ENCODE assay signal across 25 cellular contexts in the genomic region with DNA sequence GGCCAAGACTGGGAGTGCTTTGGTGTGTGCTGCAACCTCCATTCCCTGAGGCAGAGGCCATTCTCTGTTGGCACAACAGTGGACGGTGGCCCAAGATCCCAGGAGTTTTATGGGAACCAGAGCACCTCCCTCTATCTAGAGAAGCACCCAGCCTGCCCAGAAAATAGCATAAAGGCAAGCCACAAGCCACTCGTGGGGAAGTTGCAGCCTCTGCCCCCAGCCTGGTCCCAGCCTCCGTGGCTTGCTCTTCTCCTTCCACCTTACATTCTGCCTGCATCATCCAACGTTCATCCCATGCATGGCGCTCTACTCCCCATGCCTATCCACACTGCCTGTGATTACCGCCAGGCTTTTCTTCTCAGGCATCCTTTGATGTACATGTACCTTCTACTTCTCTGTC. TPM values are rescaled to one million over a fixed set of nuclear protein-coding genes. Genes with fewer than 3 reads are reported as not detected.
DNase-seq lines count a peak whose midpoint lies in the region; ATAC-seq and TF ChIP-seq lines count a peak whose summit lies in the region.
"Had no signal": no experiment of that assay in that cellular context is flagged by ENCODE, and none has a peak within 500 bp of the region (broad histone marks: within the 10 kb centered on the region; RNA-seq: fewer than 3 reads in every experiment).

No MANE protein-coding gene starts in this region.

- H3K4me1 ChIP-seq in CD8-positive, alpha-beta T cell (ENCODE audit: insufficient read depth, low read length), result peaks cover 82% of the 10 kb centered on the region
- H3K4me1 ChIP-seq in gastroesophageal sphincter, result no peaks in the 10 kb centered on the region
- H3K4me1 ChIP-seq: A549, left ventricle myocardium inferior had no signal

- H3K9me3 ChIP-seq in CD8-positive, alpha-beta T cell (ENCODE audit: low read length), result no peaks in the 10 kb centered on the region
- no peaks in the 10 kb centered on the region for H3K9me3 ChIP-seq in gastroesophageal sphincter
- H3K9me3 ChIP-seq: A549, left ventricle myocardium inferior, ovary, tibial nerve had no signal

- no peak for DNase-seq in activated CD4-positive, alpha-beta T cell treated with anti-CD3 and anti-CD28 coated beads, Interleukin-2, amount 10 ng/mL, durations not matched to agents 7 days and 5 days
- DNase-seq in activated CD4-positive, alpha-beta T cell treated with anti-CD3 and anti-CD28 coated beads for 48 hours, result no peak
- DNase-seq in CD8-positive, alpha-beta T cell, result no peak
- no peak for DNase-seq in activated naive CD8-positive, alpha-beta T cell treated with anti-CD3 and anti-CD28 coated beads, Interleukin-2, amount 10 ng/mL, durations not matched to agents 7 days and 5 days
- no peak for DNase-seq in nephron progenitor cell
- no peak for DNase-seq in SK-N-DZ (ENCODE audit: low spot score)
- no peak for DNase-seq in NCI-H2081 (lab: John Stamatoyannopoulos, UW)
- DNase-seq: activated CD4-positive, alpha-beta T cell treated with anti-CD3 and anti-CD28 coated beads for 1 hour; AML-193; COR-L47; DMS53; glutamatergic neuron; IMR-90; left ventricle myocardium inferior; NCI-H1105 treated with DMSO at 0.1 percent for 48 hours; NCI-H1930; ovary; retina; SIG-M5; stimulated activated CD8-positive, alpha-beta memory T cell treated with anti-CD3 and anti-CD28 coated beads, Interleukin-4, amount 100 ng/mL, for 48 hours had no signal

- no peaks in the 10 kb centered on the region for H3K27me3 ChIP-seq in CD8-positive, alpha-beta T cell (ENCODE audit: insufficient read depth, low read length)
- no peaks in the 10 kb centered on the region for H3K27me3 ChIP-seq in gastroesophageal sphincter
- H3K27me3 ChIP-seq: ovary, tibial nerve had no signal

- TF ChIP-seq CTCF in CD8-positive, alpha-beta T cell (IDR thresholded peaks at IDR 0.05), result no peak
- TF ChIP-seq CTCF in nephron progenitor cell (IDR thresholded peaks at IDR 0.05) (no peak), gastroesophageal sphincter (IDR thresholded peaks at IDR 0.05) (no peak)

- no peak for TF ChIP-seq EP300 in gastroesophageal sphincter (IDR thresholded peaks at IDR 0.05)

- peaks cover 84% of the 10 kb centered on the region for H3K4me1 Mint-ChIP-seq in activated CD4-positive, alpha-beta T cell treated with anti-CD3 and anti-CD28 coated beads, Interleukin-2, amount 10 ng/mL, durations not matched to agents 7 days and 5 days
- peaks cover 68% of the 10 kb centered on the region for H3K4me1 Mint-ChIP-seq in CD8-positive, alpha-beta T cell (ENCODE audit: low read depth)
- peaks cover 50% of the 10 kb centered on the region for H3K4me1 Mint-ChIP-seq in activated naive CD8-positive, alpha-beta T cell treated with anti-CD3 and anti-CD28 coated beads, Interleukin-2, amount 10 ng/mL, durations not matched to agents 7 days and 5 days
- no peaks in the 10 kb centered on the region for H3K4me1 Mint-ChIP-seq in nephron progenitor cell

- no peaks in the 10 kb centered on the region for H3K9me3 Mint-ChIP-seq in activated CD4-positive, alpha-beta T cell treated with anti-CD3 and anti-CD28 coated beads, Interleukin-2, amount 10 ng/mL, durations not matched to agents 7 days and 5 days
- no peaks in the 10 kb centered on the region for H3K9me3 Mint-ChIP-seq in CD8-positive, alpha-beta T cell
- no peaks in the 10 kb centered on the region for H3K9me3 Mint-ChIP-seq in activated naive CD8-positive, alpha-beta T cell treated with anti-CD3 and anti-CD28 coated beads, Interleukin-2, amount 10 ng/mL, durations not matched to agents 7 days and 5 days
- no peaks in the 10 kb centered on the region for H3K9me3 Mint-ChIP-seq in nephron progenitor cell

- intact Hi-C loops in CD8-positive, alpha-beta T cell (cut with DNase I, micrococcal nuclease), result no loop called here

- 73 to 79% methylated on average over 2 to 6 of the region's 6 CpGs for WGBS in gastroesophageal sphincter (ENCODE audit: low coverage in 1 of 2), 2 donors

- peaks cover 54% of the 10 kb centered on the region for H3K36me3 ChIP-seq in CD8-positive, alpha-beta T cell (ENCODE audit: insufficient read depth, low read length)
- H3K36me3 ChIP-seq in gastroesophageal sphincter, result peaks cover 0 to 86% of the 10 kb centered on the region in 2 donors
- H3K36me3 ChIP-seq: ovary had no signal

- TF ChIP-seq POLR2A in gastroesophageal sphincter (IDR thresholded peaks at IDR 0.05), result no peak

- CTCF ChIA-PET in activated CD4-positive, alpha-beta T cell treated with anti-CD3 and anti-CD28 coated beads, Interleukin-2, amount 10 ng/mL, durations not matched to agents 7 days and 5 days (lab: Charles Lee), result interaction anchor here (1.3 to 1.6 kb wide), 2 partner anchors 9 to 11 kb away, joined by 3 read pairs; no protein-coding TSS in a partner anchor
- CTCF ChIA-PET in CD8-positive, alpha-beta T cell (lab: Charles Lee), result interaction anchor here (1.6 kb wide), 1 partner anchor 25 kb away, joined by 6 read pairs; no protein-coding TSS in a partner anchor

- no peak overlapping the region for H3K27ac ChIP-seq in CD8-positive, alpha-beta T cell (ENCODE audit: low read depth, low read length)
- no peak overlapping the region for H3K27ac ChIP-seq in gastroesophageal sphincter
- H3K27ac ChIP-seq: A549, left ventricle myocardium inferior, ovary, tibial nerve had no signal

- no peak for ATAC-seq in CD8-positive, alpha-beta T cell
- ATAC-seq in activated naive CD8-positive, alpha-beta T cell treated with anti-CD3 and anti-CD28 coated beads, Interleukin-2, amount 10 ng/mL, durations not matched to agents 7 days and 5 days (ENCODE audit: low read depth), result no peak
- no peak for ATAC-seq in gastroesophageal sphincter
- ATAC-seq: A549, Panc1 had no signal

- no peak overlapping the region for H3K4me3 ChIP-seq in CD8-positive, alpha-beta T cell (ENCODE audit: low read depth, low read length)
- H3K4me3 ChIP-seq in gastroesophageal sphincter, result no peak overlapping the region
- H3K4me3 ChIP-seq: A549, left ventricle myocardium inferior, ovary, skin epidermis, tibial nerve had no signal

- peaks cover 80% of the 10 kb centered on the region for H3K36me3 Mint-ChIP-seq in activated CD4-positive, alpha-beta T cell treated with anti-CD3 and anti-CD28 coated beads, Interleukin-2, amount 10 ng/mL, durations not matched to agents 7 days and 5 days (ENCODE audit: low read depth)
- H3K36me3 Mint-ChIP-seq in CD8-positive, alpha-beta T cell, result peaks cover 86% of the 10 kb centered on the region
- H3K36me3 Mint-ChIP-seq in activated naive CD8-positive, alpha-beta T cell treated with anti-CD3 and anti-CD28 coated beads, Interleukin-2, amount 10 ng/mL, durations not matched to agents 7 days and 5 days, result peaks cover 58% of the 10 kb centered on the region
- H3K36me3 Mint-ChIP-seq in nephron progenitor cell (ENCODE audit: low read depth), result no peaks in the 10 kb centered on the region

- no peaks in the 10 kb centered on the region for H3K27me3 Mint-ChIP-seq in activated CD4-positive, alpha-beta T cell treated with anti-CD3 and anti-CD28 coated beads, Interleukin-2, amount 10 ng/mL, durations not matched to agents 7 days and 5 days
- no peaks in the 10 kb centered on the region for H3K27me3 Mint-ChIP-seq in CD8-positive, alpha-beta T cell (ENCODE audit: low read depth)
- H3K27me3 Mint-ChIP-seq in activated naive CD8-positive, alpha-beta T cell treated with anti-CD3 and anti-CD28 coated beads, Interleukin-2, amount 10 ng/mL, durations not matched to agents 7 days and 5 days, result no peaks in the 10 kb centered on the region
- peaks cover 2% of the 10 kb centered on the region for H3K27me3 Mint-ChIP-seq in nephron progenitor cell (ENCODE audit: low read depth, poor library complexity)

- H3K4me3 Mint-ChIP-seq in activated CD4-positive, alpha-beta T cell treated with anti-CD3 and anti-CD28 coated beads, Interleukin-2, amount 10 ng/mL, durations not matched to agents 7 days and 5 days, result no peak overlapping the region
- peak overlapping the region; percentile 15 for H3K4me3 Mint-ChIP-seq in CD8-positive, alpha-beta T cell
- no peak overlapping the region for H3K4me3 Mint-ChIP-seq in activated naive CD8-positive, alpha-beta T cell treated with anti-CD3 and anti-CD28 coated beads, Interleukin-2, amount 10 ng/mL, durations not matched to agents 7 days and 5 days
- no peak overlapping the region for H3K4me3 Mint-ChIP-seq in nephron progenitor cell

- POLR2A ChIA-PET in activated CD4-positive, alpha-beta T cell treated with anti-CD3 and anti-CD28 coated beads, Interleukin-2, amount 10 ng/mL, durations not matched to agents 7 days and 5 days (lab: Charles Lee), result interaction anchor here (0.5 kb wide), 1 partner anchor 16 kb away, joined by 4 read pairs; no protein-coding TSS in a partner anchor
- POLR2A ChIA-PET in CD8-positive, alpha-beta T cell (lab: Charles Lee), result no interaction called here
- POLR2A ChIA-PET in activated naive CD8-positive, alpha-beta T cell treated with anti-CD3 and anti-CD28 coated beads, Interleukin-2, amount 10 ng/mL, durations not matched to agents 7 days and 5 days (lab: Charles Lee), result no interaction called here

- peak overlapping the region; percentile 65 for H3K27ac Mint-ChIP-seq in activated CD4-positive, alpha-beta T cell treated with anti-CD3 and anti-CD28 coated beads, Interleukin-2, amount 10 ng/mL, durations not matched to agents 7 days and 5 days
- H3K27ac Mint-ChIP-seq in CD8-positive, alpha-beta T cell, result peak overlapping the region; percentile 83
- H3K27ac Mint-ChIP-seq in activated naive CD8-positive, alpha-beta T cell treated with anti-CD3 and anti-CD28 coated beads, Interleukin-2, amount 10 ng/mL, durations not matched to agents 7 days and 5 days, result peak overlapping the region; percentile 49
- peak overlapping the region; percentile 15 for H3K27ac Mint-ChIP-seq in nephron progenitor cell

RNA-seq across cellular contexts. Expression of a gene that starts 15.8 kb away (rescaled TPM):
- total RNA-seq in activated CD4-positive, alpha-beta T cell treated with anti-CD3 and anti-CD28 coated beads, Interleukin-2, amount 10 ng/mL, durations not matched to agents 7 days and 5 days, result 10 to 100 TPM; 53.6 to 55.9 TPM
- total RNA-seq in CD8-positive, alpha-beta T cell, result 10 to 100 TPM; 20.4 to 24.7 TPM
- total RNA-seq in activated naive CD8-positive, alpha-beta T cell treated with anti-CD3 and anti-CD28 coated beads, Interleukin-2, amount 10 ng/mL, durations not matched to agents 7 days and 5 days, result 10 to 100 TPM; 46.7 to 48.0 TPM
- total RNA-seq in gastroesophageal sphincter, result 10 to 100 TPM in 3 of 4 donors, 1 to 10 TPM in 1; 5.9 to 15.6 (median 14.2) TPM
- polyA plus RNA-seq in SK-N-DZ (2014; cell fraction: cytosol; rRNA removed), result 2.7 and 3.0 TPM in 2 replicates
- polyA plus RNA-seq in SK-N-DZ (2014; cell fraction: nucleus; rRNA removed), result 2.2 and 3.3 TPM in 2 replicates

RNA-seq across cellular contexts. Expression of a gene that starts 20.5 kb away (rescaled TPM):
- total RNA-seq in activated CD4-positive, alpha-beta T cell treated with anti-CD3 and anti-CD28 coated beads, Interleukin-2, amount 10 ng/mL, durations not matched to agents 7 days and 5 days, result under 1 TPM; 0.05 to 0.06 TPM
- total RNA-seq in CD8-positive, alpha-beta T cell, result under 1 TPM in 1 of 2 experiments, not detected in 1; 0.11 TPM
- total RNA-seq in activated naive CD8-positive, alpha-beta T cell treated with anti-CD3 and anti-CD28 coated beads, Interleukin-2, amount 10 ng/mL, durations not matched to agents 7 days and 5 days, result under 1 TPM; 0.08 to 0.09 TPM
- under 1 TPM; 0.30 to 0.81 (median 0.54) TPM for total RNA-seq in gastroesophageal sphincter
- polyA plus RNA-seq in SK-N-DZ (2014; cell fraction: cytosol; rRNA removed), result 8.1 and 9.7 TPM in 2 replicates
- 5.8 and 6.9 TPM in 2 replicates for polyA plus RNA-seq in SK-N-DZ (2014; cell fraction: nucleus; rRNA removed)

RNA-seq across cellular contexts. Expression of a gene that starts 58.5 kb away (rescaled TPM):
- total RNA-seq in activated CD4-positive, alpha-beta T cell treated with anti-CD3 and anti-CD28 coated beads, Interleukin-2, amount 10 ng/mL, durations not matched to agents 7 days and 5 days, result 10 to 100 TPM; 30.9 to 37.1 TPM
- total RNA-seq in CD8-positive, alpha-beta T cell, result 10 to 100 TPM in 1 of 2 experiments, 1 to 10 TPM in 1; 9.2 to 11.0 TPM
- 10 to 100 TPM; 33.7 to 34.7 TPM for total RNA-seq in activated naive CD8-positive, alpha-beta T cell treated with anti-CD3 and anti-CD28 coated beads, Interleukin-2, amount 10 ng/mL, durations not matched to agents 7 days and 5 days
- 10 to 100 TPM; 20.4 to 37.1 (median 33.0) TPM for total RNA-seq in gastroesophageal sphincter
- 130 and 163 TPM in 2 replicates for polyA plus RNA-seq in SK-N-DZ (2014; cell fraction: cytosol; rRNA removed)
- 108 and 111 TPM in 2 replicates for polyA plus RNA-seq in SK-N-DZ (2014; cell fraction: nucleus; rRNA removed)

Comparison
In these comparisons a context has a peak if more than half of its experiments do, and no peak if none do; other contexts are left out.
1. H3K27ac Mint-ChIP-seq: peak in every context shown above with its lines; median percentile 83 in CD8-positive, alpha-beta T cell; 65 in activated CD4-positive, alpha-beta T cell treated with anti-CD3 and anti-CD28 coated beads, Interleukin-2, amount 10 ng/mL, durations not matched to agents 7 days and 5 days; 49 in activated naive CD8-positive, alpha-beta T cell treated with anti-CD3 and anti-CD28 coated beads, Interleukin-2, amount 10 ng/mL, durations not matched to agents 7 days and 5 days; 15 in nephron progenitor cell.